Comparison of ENCODE assay signal across 9 cellular contexts in the genomic region with DNA sequence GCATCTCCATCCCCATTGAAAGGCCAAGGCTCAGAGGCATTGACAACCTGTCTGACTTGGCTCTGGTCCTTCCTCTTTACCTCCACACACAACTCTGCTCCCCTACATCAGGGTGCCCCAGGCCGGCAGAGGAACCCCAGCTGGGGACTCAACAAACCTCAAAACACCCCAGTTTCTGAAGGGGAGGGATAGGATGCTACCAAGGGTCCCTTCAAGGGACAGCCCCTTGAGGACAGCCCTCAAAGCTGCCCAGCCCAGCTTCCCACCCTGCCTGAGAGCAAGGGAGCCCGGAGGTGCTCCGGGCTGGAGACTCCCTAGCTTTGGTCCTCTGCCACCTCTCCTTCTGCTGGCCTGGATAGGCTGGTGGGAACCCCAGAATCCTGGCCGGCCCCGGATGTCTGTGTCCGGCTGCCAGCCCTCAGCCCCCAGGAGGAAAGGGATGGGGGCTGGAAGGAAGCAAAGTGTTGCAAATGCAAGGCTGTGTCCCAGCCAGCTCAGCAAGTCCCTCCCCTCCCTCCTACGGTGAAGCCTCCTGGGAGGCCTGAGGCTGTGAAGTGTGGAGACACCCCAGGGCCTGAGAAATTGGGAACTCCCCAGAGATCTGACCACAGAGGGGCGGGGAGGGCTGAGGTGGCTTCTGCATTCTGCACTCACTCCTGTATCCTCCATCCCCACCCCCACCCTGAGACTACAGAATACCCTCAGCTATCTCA. TPM values are rescaled to one million over a fixed set of nuclear protein-coding genes. Genes with fewer than 3 reads are reported as not detected.
DNase-seq lines count a peak whose midpoint lies in the region; ATAC-seq, FAIRE-seq and TF ChIP-seq lines count a peak whose summit lies in the region.
"Had no signal": no experiment of that assay in that cellular context is flagged by ENCODE, and none has a peak within 500 bp of the region (broad histone marks: within the 10 kb centered on the region; RNA-seq: fewer than 3 reads in every experiment).

No MANE protein-coding gene starts in this region.

- H3K27me3 Mint-ChIP-seq in activated CD4-positive, alpha-beta T cell treated with anti-CD3 and anti-CD28 coated beads for 36 hours: no peaks in the 10 kb centered on the region

- intact Hi-C loops in activated CD4-positive, alpha-beta T cell treated with anti-CD3 and anti-CD28 coated beads for 36 hours (cut with DNase I, micrococcal nuclease): loop anchor here in 1 of 2 experiments (1.0 to 5.0 kb wide), 6 partner anchors 14 to 480 kb away; a partner anchor contains a TSS
- intact Hi-C loops in K562 (cut with micrococcal nuclease): loop anchor here (5.0 kb wide), 1 partner anchor 55 kb away; a partner anchor contains a TSS

- H2AK5ac ChIP-seq in mesenchymal stem cell (ENCODE audit: low read length, severe bottlenecking): peak overlapping the region; percentile 8

- H3K79me2 ChIP-seq in K562 (ENCODE audit: control insufficient read depth, insufficient read depth, low read length): peaks cover 27% of the 10 kb centered on the region

- H3K4ac ChIP-seq in mesenchymal stem cell (ENCODE audit: low read depth in 1 of 2, low read length in 2 of 2): peak overlapping the region in 1 of 2 experiments; percentile 3

- H3K36me3 Mint-ChIP-seq in activated CD4-positive, alpha-beta T cell treated with anti-CD3 and anti-CD28 coated beads for 36 hours (ENCODE audit: low read depth): peaks cover 12% of the 10 kb centered on the region

- no peak overlapping the region for H4K8ac ChIP-seq in mesenchymal stem cell (ENCODE audit: low read length)

- H3K4me2 ChIP-seq in K562 (ENCODE audit: insufficient read depth, low read length) (peak overlapping the region; percentile 53; the same call in 1 of the 2 replicates), mesenchymal stem cell (ENCODE audit: low read length, poor library complexity, severe bottlenecking) (no peak overlapping the region)

- H3K27me3 ChIP-seq in K562 (ENCODE audit: control insufficient read depth in 2 of 2, insufficient read depth in 2 of 2, low read length in 2 of 2) (no peaks in the 10 kb centered on the region), mesenchymal stem cell (ENCODE audit: control insufficient read depth in 1 of 2, insufficient read depth in 1 of 2, low read length in 2 of 2) (no peaks in the 10 kb centered on the region)
- H3K27me3 ChIP-seq: pancreas had no signal

- H3K9me3 Mint-ChIP-seq in activated CD4-positive, alpha-beta T cell treated with anti-CD3 and anti-CD28 coated beads for 36 hours (ENCODE audit: low read depth): no peaks in the 10 kb centered on the region

- no peak overlapping the region for H4K91ac ChIP-seq in mesenchymal stem cell (ENCODE audit: low read length)

- BruUV-seq in K562 (replicated peaks; lab: Mats Ljungman, UMichigan): no TSS peak

- H3K18ac ChIP-seq in mesenchymal stem cell (ENCODE audit: low read depth in 1 of 2, low read length in 2 of 2): peak overlapping the region in 1 of 2 experiments; percentile 55

- H3K14ac ChIP-seq in mesenchymal stem cell (ENCODE audit: low read length in 2 of 2): no peak overlapping the region

- no peak overlapping the region for H3K27ac Mint-ChIP-seq in activated CD4-positive, alpha-beta T cell treated with anti-CD3 and anti-CD28 coated beads for 36 hours

- H2AFZ ChIP-seq in K562 (ENCODE audit: low read depth, low read length): 0 out of 2 replicates have a peak overlapping the region, but pooled peaks have one; percentile 59
- no peak overlapping the region for H2AFZ ChIP-seq in mesenchymal stem cell (ENCODE audit: low read depth, low read length)

- H2BK120ac ChIP-seq in mesenchymal stem cell (ENCODE audit: low read depth, low read length): no peak overlapping the region

- no peak overlapping the region for H3K23ac ChIP-seq in mesenchymal stem cell (ENCODE audit: low read length in 2 of 2)

- TF ChIP-seq RAD21 in K562 (CRISPR knock-in tag; conservative IDR thresholded peaks at IDR 0.05 in 1 of 2, IDR thresholded peaks at IDR 0.05 in 1 of 2): no peak

- DNase-seq in activated CD4-positive, alpha-beta T cell treated with anti-CD3 and anti-CD28 coated beads for 36 hours: peak; percentile 78
- no peak for DNase-seq in activated CD4-positive, alpha-beta T cell treated with anti-CD3 and anti-CD28 coated beads for 1 hour
- DNase-seq in SIG-M5 (lab: John Stamatoyannopoulos, UW): peak; percentile 85
- DNase-seq in K562 (ENCODE audit: extremely low read depth in 1 of 4, low spot score in 3 of 4): peak; percentile 44 to 68 (median 49)
- DNase-seq in mesenchymal stem cell: peak; percentile 60

- H2BK15ac ChIP-seq in mesenchymal stem cell (ENCODE audit: low read depth, poor library complexity, severe bottlenecking): no peak overlapping the region

- TF ChIP-seq CTCF in K562 (IDR thresholded peaks at IDR 0.05 in 2 of 3, conservative IDR thresholded peaks at IDR 0.05 in 1 of 3; ENCODE audit: insufficient read depth in 2 of 3, low read depth in 1 of 3, low read length in 3 of 3): no peak

- H3K79me1 ChIP-seq in mesenchymal stem cell (replicated peaks; ENCODE audit: low read length, poor library complexity, severe bottlenecking): no peaks in the 10 kb centered on the region

- H4K20me1 ChIP-seq in K562 (replicated peaks; ENCODE audit: control insufficient read depth, insufficient read depth, low read length): 0 out of 2 replicates have a peak, but pooled peaks cover 12% of the 10 kb centered on the region

- CTCF ChIA-PET in activated CD4-positive, alpha-beta T cell treated with anti-CD3 and anti-CD28 coated beads for 36 hours (lab: Charles Lee): interaction anchor here (0.6 to 2.4 kb wide), 6 partner anchors 16 to 121 kb away, joined by 3 to 8 read pairs (median 6); no protein-coding TSS in a partner anchor
- CTCF ChIA-PET in K562 (lab: Yijun Ruan, JAX; ENCODE audit: low intra/inter-chr PET ratio): no interaction called here

- H3K9me1 ChIP-seq in K562 (ENCODE audit: control insufficient read depth, insufficient read depth, low read length): peaks cover 4% of the 10 kb centered on the region

- H2BK12ac ChIP-seq in mesenchymal stem cell (ENCODE audit: low read length in 2 of 2): peak overlapping the region in 1 of 2 experiments; percentile 49

- ATAC-seq in activated CD4-positive, alpha-beta T cell treated with anti-CD3 and anti-CD28 coated beads for 36 hours: peak; percentile 45
- ATAC-seq in K562: no peak
- ATAC-seq in HG02571 (IDR thresholded peaks at IDR 0.05; ENCODE audit: unreplicated experiment): no peak
- no peak for ATAC-seq in HG02588 (IDR thresholded peaks at IDR 0.05; ENCODE audit: unreplicated experiment)
- ATAC-seq in GM18870 (IDR thresholded peaks at IDR 0.05; ENCODE audit: unreplicated experiment): no peak

- H3K36me3 ChIP-seq in K562 (ENCODE audit: control insufficient read depth, insufficient read depth, low read length) (peaks cover 29% of the 10 kb centered on the region), mesenchymal stem cell (ENCODE audit: control insufficient read depth in 1 of 2, insufficient read depth in 2 of 2, low read depth in 1 of 2, low read length in 2 of 2) (peaks cover 20 to 25% of the 10 kb centered on the region in 2 experiments)

- no peak for TF ChIP-seq POLR2A in K562 (conservative IDR thresholded peaks at IDR 0.05)

- peaks cover 49% of the 10 kb centered on the region for H3K4me1 Mint-ChIP-seq in activated CD4-positive, alpha-beta T cell treated with anti-CD3 and anti-CD28 coated beads for 36 hours

- H3K4me3 ChIP-seq in K562 (no peak overlapping the region), mesenchymal stem cell (ENCODE audit: insufficient read depth in 1 of 2, low read depth in 1 of 2, low read length in 2 of 2) (peak overlapping the region in 1 of 2 experiments; percentile 55)

- H3K27ac ChIP-seq in K562 (ENCODE audit: extremely low read depth, low read depth, low read length) (no peak overlapping the region), mesenchymal stem cell (ENCODE audit: low read length, poor library complexity, severe bottlenecking) (no peak overlapping the region)

- H3K4me1 ChIP-seq in K562 (replicated peaks in 1 of 2; ENCODE audit: control insufficient read depth in 2 of 2, insufficient read depth in 2 of 2, low read length in 2 of 2) (peaks cover 25 to 58% of the 10 kb centered on the region in 2 experiments), mesenchymal stem cell (ENCODE audit: control insufficient read depth, insufficient read depth, low read depth, low read length) (peaks cover 55% of the 10 kb centered on the region)

- TF ChIP-seq EP300 in K562 (IDR thresholded peaks at IDR 0.05; ENCODE audit: low read length): no peak

- in situ Hi-C loops in K562 (cut with MboI): no loop called here

- no peak overlapping the region for H3K4me3 Mint-ChIP-seq in activated CD4-positive, alpha-beta T cell treated with anti-CD3 and anti-CD28 coated beads for 36 hours

- peak; percentile 67 for FAIRE-seq in K562 (lab: Jason Lieb, UNC)
- FAIRE-seq: pancreas had no signal

- no peak overlapping the region for H2BK5ac ChIP-seq in mesenchymal stem cell (ENCODE audit: low read depth, low read length, poor library complexity, severe bottlenecking)

- 57% methylated on average over 8 of the region's 8 CpGs for WGBS in K562 (ENCODE audit: insufficient coverage, low coverage, missing lambda C conversion rate)
- WGBS in mesenchymal stem cell: 69% methylated on average over 4 of the region's 8 CpGs

- H3K9me3 ChIP-seq in K562 (replicated peaks; ENCODE audit: control insufficient read depth, insufficient read depth, low read depth, low read length): no peaks in the 10 kb centered on the region
- H3K9me3 ChIP-seq in mesenchymal stem cell (ENCODE audit: control insufficient read depth, low read length): no peaks in the 10 kb centered on the region
- H3K9me3 ChIP-seq: pancreas had no signal

- POLR2A ChIA-PET in activated CD4-positive, alpha-beta T cell treated with anti-CD3 and anti-CD28 coated beads for 36 hours (lab: Charles Lee): interaction anchor here (1.3 to 1.9 kb wide), 2 partner anchors 14 to 82 kb away, joined by 5 to 6 read pairs; no protein-coding TSS in a partner anchor
- POLR2A ChIA-PET in K562 (lab: Yijun Ruan, JAX): interaction anchor here (0.8 to 5.9 kb wide), 9 partner anchors 10 to 294 kb away, joined by 3 to 59 read pairs (median 7); a partner anchor contains a TSS

- H3K9ac ChIP-seq in K562 (ENCODE audit: insufficient read depth in 1 of 2, low read depth in 2 of 2, low read length in 2 of 2): peak overlapping the region in 1 of 2 experiments; percentile 46; a peak in 2 of 4 replicates
- H3K9ac ChIP-seq in mesenchymal stem cell (ENCODE audit: low read length): no peak overlapping the region

RNA-seq across cellular contexts. Expression of a gene that starts 1.1 kb away (rescaled TPM):
- 10 to 100 TPM; 27.0 to 29.3 TPM for total RNA-seq in activated CD4-positive, alpha-beta T cell treated with anti-CD3 and anti-CD28 coated beads for 36 hours
- total RNA-seq in K562 (2011; cell fraction: chromatin; rRNA removed; ENCODE audit: low replicate concordance): 19.8 and 52.7 TPM in 2 replicates
- 56.5 and 63.0 TPM in 2 replicates for total RNA-seq in K562 (2011; cell fraction: nucleolus; rRNA removed)
- total RNA-seq in K562 (2011; cell fraction: nucleoplasm; rRNA removed): 61.2 and 72.0 TPM in 2 replicates
- total RNA-seq in K562 (2014; rRNA removed) (155 and 188 TPM in 2 replicates), K562 (2014; rRNA removed; fragmentation: Illumina TruSeq; extraction: Trizol) (85.0 and 89.5 TPM in 2 replicates), K562 (2015; rRNA removed; fragmentation: Illumina TruSeq; extraction: Trizol) (99.5 and 102 TPM in 2 replicates), K562 (2021) (236 and 247 TPM in 2 replicates)
- polyA plus RNA-seq in K562 (2011; rRNA removed) (202 and 216 TPM in 2 replicates), K562 (2014; fragmentation: Illumina TruSeq; extraction: Trizol) (325 and 361 TPM in 2 replicates), K562 (2014; fragmentation: Nextera tagmentation; extraction: Ambion mirVana) (10 to 100 TPM; 14.7 to 14.8 TPM), K562 (2014; rRNA removed) (256 and 262 TPM in 2 replicates)
- 300 and 303 TPM in 2 replicates for polyA plus RNA-seq in K562 (2011; cell fraction: cytosol; rRNA removed)
- 63.0 and 65.4 TPM in 2 replicates for polyA plus RNA-seq in K562 (2011; cell fraction: nucleus; rRNA removed)
- polyA plus RNA-seq in K562 (2012): 99.2 and 141 TPM in 2 replicates
- polyA minus RNA-seq in K562 (2011; rRNA and poly(A)+ RNA removed): 110 and 133 TPM in 2 replicates
- 77.4 and 89.7 TPM in 2 replicates for polyA minus RNA-seq in K562 (2011; cell fraction: cytosol; rRNA and poly(A)+ RNA removed)
- 30.2 and 47.4 TPM in 2 replicates for polyA minus RNA-seq in K562 (2011; cell fraction: nucleus; rRNA and poly(A)+ RNA removed)
- 391 TPM for polyA plus RNA-seq in mesenchymal stem cell (2013, experiment 1 of 2)
- 395 TPM for polyA plus RNA-seq in mesenchymal stem cell (2013, experiment 2 of 2)

RNA-seq across cellular contexts. Expression of a gene that starts 25.2 kb away (rescaled TPM):
- 1 to 10 TPM; 3.1 to 3.3 TPM for total RNA-seq in activated CD4-positive, alpha-beta T cell treated with anti-CD3 and anti-CD28 coated beads for 36 hours
- total RNA-seq in K562 (2011; cell fraction: chromatin; rRNA removed; ENCODE audit: low replicate concordance): 86.3 and 131 TPM in 2 replicates
- total RNA-seq in K562 (2011; cell fraction: nucleolus; rRNA removed): 70.1 and 80.5 TPM in 2 replicates
- total RNA-seq in K562 (2011; cell fraction: nucleoplasm; rRNA removed): 83.9 and 97.2 TPM in 2 replicates
- 6.7 and 7.4 TPM in 2 replicates for total RNA-seq in K562 (2014; rRNA removed)
- 3.6 and 4.0 TPM in 2 replicates for total RNA-seq in K562 (2014; rRNA removed; fragmentation: Illumina TruSeq; extraction: Trizol)
- total RNA-seq in K562 (2015; rRNA removed; fragmentation: Illumina TruSeq; extraction: Trizol): 2.9 and 3.4 TPM in 2 replicates
- 11.6 and 12.7 TPM in 2 replicates for total RNA-seq in K562 (2021)
- 10.9 and 18.6 TPM in 2 replicates for polyA plus RNA-seq in K562 (2011; rRNA removed)
- polyA plus RNA-seq in K562 (2011; cell fraction: cytosol; rRNA removed): 7.0 and 9.1 TPM in 2 replicates
- polyA plus RNA-seq in K562 (2011; cell fraction: nucleus; rRNA removed): 76.1 and 118 TPM in 2 replicates
- 9.5 and 33.7 TPM in 2 replicates for polyA plus RNA-seq in K562 (2012)
- polyA plus RNA-seq in K562 (2014; fragmentation: Illumina TruSeq; extraction: Trizol): 9.5 and 9.7 TPM in 2 replicates
- polyA plus RNA-seq in K562 (2014; fragmentation: Nextera tagmentation; extraction: Ambion mirVana): under 1 TPM; 0.04 TPM
- polyA plus RNA-seq in K562 (2014; rRNA removed): 17.9 and 21.6 TPM in 2 replicates
- polyA minus RNA-seq in K562 (2011; rRNA and poly(A)+ RNA removed): 4.5 and 5.5 TPM in 2 replicates
- polyA minus RNA-seq in K562 (2011; cell fraction: cytosol; rRNA and poly(A)+ RNA removed): 1.1 and 1.6 TPM in 2 replicates
- polyA minus RNA-seq in K562 (2011; cell fraction: nucleus; rRNA and poly(A)+ RNA removed): 13.0 and 14.4 TPM in 2 replicates
- polyA plus RNA-seq in mesenchymal stem cell (2013, experiment 1 of 2): 3.5 TPM
- 2.7 TPM for polyA plus RNA-seq in mesenchymal stem cell (2013, experiment 2 of 2)

RNA-seq across cellular contexts. Expression of a gene that starts 25.2 kb away (rescaled TPM):
- total RNA-seq in activated CD4-positive, alpha-beta T cell treated with anti-CD3 and anti-CD28 coated beads for 36 hours: 1 to 10 TPM in 1 of 2 experiments, under 1 TPM in 1; 0.76 to 1.6 TPM
- 22.5 and 34.3 TPM in 2 replicates for total RNA-seq in K562 (2011; cell fraction: chromatin; rRNA removed; ENCODE audit: low replicate concordance)
- 17.5 and 20.7 TPM in 2 replicates for total RNA-seq in K562 (2011; cell fraction: nucleolus; rRNA removed)
- total RNA-seq in K562 (2011; cell fraction: nucleoplasm; rRNA removed): 28.9 and 47.3 TPM in 2 replicates
- total RNA-seq in K562 (2014; rRNA removed): 0.27 and 1.8 TPM in 2 replicates
- total RNA-seq in K562 (2014; rRNA removed; fragmentation: Illumina TruSeq; extraction: Trizol): 1.9 and 2.5 TPM in 2 replicates
- total RNA-seq in K562 (2015; rRNA removed; fragmentation: Illumina TruSeq; extraction: Trizol): 2.8 and 4.3 TPM in 2 replicates
- total RNA-seq in K562 (2021): 2.3 and 3.3 TPM in 2 replicates
- 2.8 and 3.6 TPM in 2 replicates for polyA plus RNA-seq in K562 (2011; rRNA removed)
- polyA plus RNA-seq in K562 (2011; cell fraction: cytosol; rRNA removed): 1.4 and 4.1 TPM in 2 replicates
- polyA plus RNA-seq in K562 (2011; cell fraction: nucleus; rRNA removed): 8.9 and 10.3 TPM in 2 replicates
- 1.8 and 11.1 TPM in 2 replicates for polyA plus RNA-seq in K562 (2012)
- 1.6 and 3.2 TPM in 2 replicates for polyA plus RNA-seq in K562 (2014; fragmentation: Illumina TruSeq; extraction: Trizol)
- under 1 TPM; 0.66 to 0.82 TPM for polyA plus RNA-seq in K562 (2014; fragmentation: Nextera tagmentation; extraction: Ambion mirVana)
- polyA plus RNA-seq in K562 (2014; rRNA removed): 1.9 and 2.2 TPM in 2 replicates
- polyA minus RNA-seq in K562 (2011; rRNA and poly(A)+ RNA removed): 1.8 and 1.9 TPM in 2 replicates
- polyA minus RNA-seq in K562 (2011; cell fraction: cytosol; rRNA and poly(A)+ RNA removed): not detected in 2 replicates
- polyA minus RNA-seq in K562 (2011; cell fraction: nucleus; rRNA and poly(A)+ RNA removed): 3.2 and 4.4 TPM in 2 replicates
- 0.86 TPM for polyA plus RNA-seq in mesenchymal stem cell (2013, experiment 1 of 2)
- 0.52 TPM for polyA plus RNA-seq in mesenchymal stem cell (2013, experiment 2 of 2)

RNA-seq across cellular contexts. Expression of a gene that starts 45.2 kb away (rescaled TPM):
- 100 to 1,000 TPM; 132 to 146 TPM for total RNA-seq in activated CD4-positive, alpha-beta T cell treated with anti-CD3 and anti-CD28 coated beads for 36 hours
- total RNA-seq in K562 (2011; cell fraction: chromatin; rRNA removed; ENCODE audit: low replicate concordance): 321 and 515 TPM in 2 replicates
- total RNA-seq in K562 (2011; cell fraction: nucleolus; rRNA removed): 309 and 314 TPM in 2 replicates
- 269 and 306 TPM in 2 replicates for total RNA-seq in K562 (2011; cell fraction: nucleoplasm; rRNA removed)
- total RNA-seq in K562 (2014; rRNA removed) (169 and 182 TPM in 2 replicates), K562 (2014; rRNA removed; fragmentation: Illumina TruSeq; extraction: Trizol) (193 and 197 TPM in 2 replicates), K562 (2015; rRNA removed; fragmentation: Illumina TruSeq; extraction: Trizol) (169 and 180 TPM in 2 replicates), K562 (2021) (182 and 185 TPM in 2 replicates)
- polyA plus RNA-seq in K562 (2011; rRNA removed) (384 and 397 TPM in 2 replicates), K562 (2014; fragmentation: Illumina TruSeq; extraction: Trizol) (213 and 224 TPM in 2 replicates), K562 (2014; fragmentation: Nextera tagmentation; extraction: Ambion mirVana) (100 to 1,000 TPM; 183 to 205 TPM), K562 (2014; rRNA removed) (210 and 239 TPM in 2 replicates)
- polyA plus RNA-seq in K562 (2011; cell fraction: cytosol; rRNA removed): 176 and 327 TPM in 2 replicates
- 496 and 637 TPM in 2 replicates for polyA plus RNA-seq in K562 (2011; cell fraction: nucleus; rRNA removed)
- 225 and 429 TPM in 2 replicates for polyA plus RNA-seq in K562 (2012)
- 318 and 361 TPM in 2 replicates for polyA minus RNA-seq in K562 (2011; rRNA and poly(A)+ RNA removed)
- polyA minus RNA-seq in K562 (2011; cell fraction: cytosol; rRNA and poly(A)+ RNA removed): 89.8 and 90.4 TPM in 2 replicates
- 144 and 207 TPM in 2 replicates for polyA minus RNA-seq in K562 (2011; cell fraction: nucleus; rRNA and poly(A)+ RNA removed)
- 73.3 TPM for polyA plus RNA-seq in mesenchymal stem cell (2013, experiment 1 of 2)
- 73.2 TPM for polyA plus RNA-seq in mesenchymal stem cell (2013, experiment 2 of 2)

RNA-seq across cellular contexts. Expression of a gene that starts 57.1 kb away (rescaled TPM):
- total RNA-seq in activated CD4-positive, alpha-beta T cell treated with anti-CD3 and anti-CD28 coated beads for 36 hours: 10 to 100 TPM; 29.4 to 36.9 TPM
- 333 and 446 TPM in 2 replicates for total RNA-seq in K562 (2011; cell fraction: chromatin; rRNA removed; ENCODE audit: low replicate concordance)
- 231 TPM in 2 replicates for total RNA-seq in K562 (2011; cell fraction: nucleolus; rRNA removed)
- 315 and 386 TPM in 2 replicates for total RNA-seq in K562 (2011; cell fraction: nucleoplasm; rRNA removed)
- total RNA-seq in K562 (2014; rRNA removed) (73.1 and 81.0 TPM in 2 replicates), K562 (2014; rRNA removed; fragmentation: Illumina TruSeq; extraction: Trizol) (60.4 and 68.5 TPM in 2 replicates), K562 (2015; rRNA removed; fragmentation: Illumina TruSeq; extraction: Trizol) (44.0 and 45.1 TPM in 2 replicates), K562 (2021) (73.6 and 84.8 TPM in 2 replicates)
- polyA plus RNA-seq in K562 (2011; rRNA removed) (91.6 and 125 TPM in 2 replicates), K562 (2014; fragmentation: Illumina TruSeq; extraction: Trizol) (92.9 and 96.8 TPM in 2 replicates), K562 (2014; fragmentation: Nextera tagmentation; extraction: Ambion mirVana) (10 to 100 TPM; 10.2 to 14.7 TPM), K562 (2014; rRNA removed) (94.7 and 100 TPM in 2 replicates)
- polyA plus RNA-seq in K562 (2011; cell fraction: cytosol; rRNA removed): 59.5 and 90.3 TPM in 2 replicates
- 211 and 227 TPM in 2 replicates for polyA plus RNA-seq in K562 (2011; cell fraction: nucleus; rRNA removed)
- 57.3 and 88.0 TPM in 2 replicates for polyA plus RNA-seq in K562 (2012)
- 52.5 and 61.4 TPM in 2 replicates for polyA minus RNA-seq in K562 (2011; rRNA and poly(A)+ RNA removed)
- 25.3 and 34.6 TPM in 2 replicates for polyA minus RNA-seq in K562 (2011; cell fraction: cytosol; rRNA and poly(A)+ RNA removed)
- polyA minus RNA-seq in K562 (2011; cell fraction: nucleus; rRNA and poly(A)+ RNA removed): 62.3 and 95.3 TPM in 2 replicates
- polyA plus RNA-seq in mesenchymal stem cell (2013, experiment 1 of 2): 35.1 TPM
- polyA plus RNA-seq in mesenchymal stem cell (2013, experiment 2 of 2): 33.7 TPM
